ENCODE assay signal across 1 cellular context in the genomic region with DNA sequence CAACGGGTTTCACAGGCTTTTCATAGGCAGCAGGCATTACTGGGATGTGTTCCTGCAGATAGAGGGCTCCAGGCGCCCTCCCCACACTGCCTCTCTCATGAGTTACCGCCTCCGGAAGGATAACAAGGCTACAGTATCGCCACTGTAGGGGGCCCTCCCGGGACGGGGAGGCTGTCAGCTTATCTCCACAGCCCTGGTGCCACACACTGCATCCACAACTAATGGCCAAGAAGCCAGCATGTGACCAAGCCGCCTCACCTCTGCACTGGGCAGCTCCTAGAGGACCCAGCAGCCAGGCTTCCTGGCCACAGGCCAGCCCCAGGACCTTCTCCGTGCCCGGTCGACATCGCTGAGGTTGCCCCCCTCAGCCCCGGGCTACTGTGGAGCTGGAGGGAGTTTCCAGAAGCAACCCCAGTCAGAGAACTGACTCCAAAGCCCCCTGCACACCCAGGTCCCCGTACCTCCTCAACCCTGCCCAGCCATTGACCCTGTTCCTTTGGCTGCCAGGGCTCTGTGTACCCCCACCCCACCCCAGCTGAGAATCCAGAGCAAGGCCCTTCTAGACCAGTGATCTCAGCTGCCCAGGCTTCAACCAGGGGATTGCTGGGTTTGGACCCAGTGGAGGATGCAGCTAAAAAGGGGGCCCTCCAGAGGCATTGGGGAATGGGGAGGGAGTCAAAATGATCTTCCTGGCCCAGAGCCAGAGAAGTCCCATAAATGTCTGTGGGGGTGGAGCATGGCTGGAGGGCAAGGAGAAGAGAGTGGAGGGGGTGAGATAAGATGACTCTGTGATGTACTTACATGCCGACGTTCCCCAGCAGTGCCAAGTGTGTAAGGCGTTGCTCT.
TF ChIP-seq lines count a peak whose summit lies in the region.

No MANE protein-coding gene starts in this region.

TF ChIP-seq in K562, 482 proteins besides CTCF, POLR2A, EP300 and RAD21 (continued from another document and continues in another):
- TF ChIP-seq KDM5B (IDR thresholded peaks at IDR 0.05; ENCODE audit: insufficient replicate concordance, low read depth, low read length) (peak; percentile 38), BRD4 (IDR thresholded peaks at IDR 0.05) (no peak; the same call in 1 of the 2 replicates), SMAD3 (CRISPR knock-in tag; conservative IDR thresholded peaks at IDR 0.05) (0 out of 2 replicates have a peak, but pooled peaks have one; percentile 23), SRSF1 (IDR thresholded peaks at IDR 0.05; ENCODE audit: low read depth, low read length) (no peak), HNRNPH1 (optimal IDR thresholded peaks at IDR 0.05; ENCODE audit: low read depth, low read length) (no peak), ZFPM2 (CRISPR knock-in tag; IDR thresholded peaks at IDR 0.05) (0 out of 2 replicates have a peak, but pooled peaks have one; percentile 58), ZNF354B (CRISPR knock-in tag; IDR thresholded peaks at IDR 0.05) (no peak), POLR3A (IDR thresholded peaks at IDR 0.05; ENCODE audit: borderline replicate concordance, extremely low read depth, insufficient read depth, insufficient read length) (no peak), ZNF347 (CRISPR knock-in tag; IDR thresholded peaks at IDR 0.05; ENCODE audit: low read depth) (no peak), FOXK1 (CRISPR knock-in tag; IDR thresholded peaks at IDR 0.05; ENCODE audit: borderline replicate concordance) (no peak), ZNF507 (tag; conservative IDR thresholded peaks at IDR 0.05) (no peak), ZNF707 (CRISPR knock-in tag; conservative IDR thresholded peaks at IDR 0.05) (no peak), NUFIP1 (IDR thresholded peaks at IDR 0.05; ENCODE audit: partially characterized antibody) (peak; percentile 68), STAT5B (CRISPR knock-in tag; IDR thresholded peaks at IDR 0.05) (no peak), POLR2H (tag; IDR thresholded peaks at IDR 0.05; ENCODE audit: low read depth) (no peak), RBM34 (IDR thresholded peaks at IDR 0.05; ENCODE audit: borderline replicate concordance, insufficient read depth, low read length) (no peak), ETV6 (IDR thresholded peaks at IDR 0.05; ENCODE audit: borderline replicate concordance in 1 of 2, low read depth in 2 of 2, low read length in 1 of 2) (no peak), ETV6 (CRISPR knock-in tag; IDR thresholded peaks at IDR 0.05; ENCODE audit: borderline replicate concordance) (no peak), ZNF140 (CRISPR knock-in tag; IDR thresholded peaks at IDR 0.05) (no peak), HMG20B (CRISPR knock-in tag; IDR thresholded peaks at IDR 0.05) (no peak), TRIM28 (IDR thresholded peaks at IDR 0.05) (peak; percentile 88), MCM5 (IDR thresholded peaks at IDR 0.05; ENCODE audit: low read depth) (no peak), ZNF146 (CRISPR knock-in tag; IDR thresholded peaks at IDR 0.05; ENCODE audit: unreplicated experiment) (no peak), KDM4B (IDR thresholded peaks at IDR 0.05; ENCODE audit: borderline replicate concordance in 2 of 2, low read depth in 1 of 2) (0 out of 4 replicates have a peak, but pooled peaks of 1 of the 2 experiments have one; percentile 24), RUNX1 (IDR thresholded peaks at IDR 0.05; ENCODE audit: low read depth) (0 out of 2 replicates have a peak, but pooled peaks have one; percentile 31), FUS (optimal IDR thresholded peaks at IDR 0.05; ENCODE audit: low read depth, low read length) (no peak), ZNF668 (CRISPR knock-in tag; IDR thresholded peaks at IDR 0.05) (peak; percentile 79; the same call in 1 of the 2 replicates), ZNF41 (CRISPR knock-in tag; conservative IDR thresholded peaks at IDR 0.05) (no peak; the same call in 1 of the 2 replicates), NCOA1 (IDR thresholded peaks at IDR 0.05; ENCODE audit: low read depth) (peak; percentile 79; the same call in 1 of the 2 replicates), SRSF3 (IDR thresholded peaks at IDR 0.05; ENCODE audit: insufficient read depth, low read length) (no peak; the same call in 1 of the 2 replicates), NFE2 (IDR thresholded peaks at IDR 0.05; ENCODE audit: low read depth) (0 out of 2 replicates have a peak, but pooled peaks have one; percentile 3), MYC (IDR thresholded peaks at IDR 0.05; ENCODE audit: low read depth, low read length) (peak; percentile 82), MYC (CRISPR knock-in tag; IDR thresholded peaks at IDR 0.05; ENCODE audit: borderline replicate concordance, low read depth) (peak; percentile 51; the same call in 1 of the 2 replicates)
- TF ChIP-seq, protein P1, sequence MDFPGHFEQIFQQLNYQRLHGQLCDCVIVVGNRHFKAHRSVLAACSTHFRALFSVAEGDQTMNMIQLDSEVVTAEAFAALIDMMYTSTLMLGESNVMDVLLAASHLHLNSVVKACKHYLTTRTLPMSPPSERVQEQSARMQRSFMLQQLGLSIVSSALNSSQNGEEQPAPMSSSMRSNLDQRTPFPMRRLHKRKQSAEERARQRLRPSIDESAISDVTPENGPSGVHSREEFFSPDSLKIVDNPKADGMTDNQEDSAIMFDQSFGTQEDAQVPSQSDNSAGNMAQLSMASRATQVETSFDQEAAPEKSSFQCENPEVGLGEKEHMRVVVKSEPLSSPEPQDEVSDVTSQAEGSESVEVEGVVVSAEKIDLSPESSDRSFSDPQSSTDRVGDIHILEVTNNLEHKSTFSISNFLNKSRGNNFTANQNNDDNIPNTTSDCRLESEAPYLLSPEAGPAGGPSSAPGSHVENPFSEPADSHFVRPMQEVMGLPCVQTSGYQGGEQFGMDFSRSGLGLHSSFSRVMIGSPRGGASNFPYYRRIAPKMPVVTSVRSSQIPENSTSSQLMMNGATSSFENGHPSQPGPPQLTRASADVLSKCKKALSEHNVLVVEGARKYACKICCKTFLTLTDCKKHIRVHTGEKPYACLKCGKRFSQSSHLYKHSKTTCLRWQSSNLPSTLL (IDR thresholded peaks at IDR 0.05): no peak
- TF ChIP-seq, protein P2, sequence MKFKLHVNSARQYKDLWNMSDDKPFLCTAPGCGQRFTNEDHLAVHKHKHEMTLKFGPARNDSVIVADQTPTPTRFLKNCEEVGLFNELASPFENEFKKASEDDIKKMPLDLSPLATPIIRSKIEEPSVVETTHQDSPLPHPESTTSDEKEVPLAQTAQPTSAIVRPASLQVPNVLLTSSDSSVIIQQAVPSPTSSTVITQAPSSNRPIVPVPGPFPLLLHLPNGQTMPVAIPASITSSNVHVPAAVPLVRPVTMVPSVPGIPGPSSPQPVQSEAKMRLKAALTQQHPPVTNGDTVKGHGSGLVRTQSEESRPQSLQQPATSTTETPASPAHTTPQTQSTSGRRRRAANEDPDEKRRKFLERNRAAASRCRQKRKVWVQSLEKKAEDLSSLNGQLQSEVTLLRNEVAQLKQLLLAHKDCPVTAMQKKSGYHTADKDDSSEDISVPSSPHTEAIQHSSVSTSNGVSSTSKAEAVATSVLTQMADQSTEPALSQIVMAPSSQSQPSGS (CRISPR knock-in tag; IDR thresholded peaks at IDR 0.05): no peak
- TF ChIP-seq, protein P3, sequence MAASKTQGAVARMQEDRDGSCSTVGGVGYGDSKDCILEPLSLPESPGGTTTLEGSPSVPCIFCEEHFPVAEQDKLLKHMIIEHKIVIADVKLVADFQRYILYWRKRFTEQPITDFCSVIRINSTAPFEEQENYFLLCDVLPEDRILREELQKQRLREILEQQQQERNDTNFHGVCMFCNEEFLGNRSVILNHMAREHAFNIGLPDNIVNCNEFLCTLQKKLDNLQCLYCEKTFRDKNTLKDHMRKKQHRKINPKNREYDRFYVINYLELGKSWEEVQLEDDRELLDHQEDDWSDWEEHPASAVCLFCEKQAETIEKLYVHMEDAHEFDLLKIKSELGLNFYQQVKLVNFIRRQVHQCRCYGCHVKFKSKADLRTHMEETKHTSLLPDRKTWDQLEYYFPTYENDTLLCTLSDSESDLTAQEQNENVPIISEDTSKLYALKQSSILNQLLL (CRISPR knock-in tag; IDR thresholded peaks at IDR 0.05; ENCODE audit: borderline replicate concordance): no peak
- TF ChIP-seq, protein P4, sequence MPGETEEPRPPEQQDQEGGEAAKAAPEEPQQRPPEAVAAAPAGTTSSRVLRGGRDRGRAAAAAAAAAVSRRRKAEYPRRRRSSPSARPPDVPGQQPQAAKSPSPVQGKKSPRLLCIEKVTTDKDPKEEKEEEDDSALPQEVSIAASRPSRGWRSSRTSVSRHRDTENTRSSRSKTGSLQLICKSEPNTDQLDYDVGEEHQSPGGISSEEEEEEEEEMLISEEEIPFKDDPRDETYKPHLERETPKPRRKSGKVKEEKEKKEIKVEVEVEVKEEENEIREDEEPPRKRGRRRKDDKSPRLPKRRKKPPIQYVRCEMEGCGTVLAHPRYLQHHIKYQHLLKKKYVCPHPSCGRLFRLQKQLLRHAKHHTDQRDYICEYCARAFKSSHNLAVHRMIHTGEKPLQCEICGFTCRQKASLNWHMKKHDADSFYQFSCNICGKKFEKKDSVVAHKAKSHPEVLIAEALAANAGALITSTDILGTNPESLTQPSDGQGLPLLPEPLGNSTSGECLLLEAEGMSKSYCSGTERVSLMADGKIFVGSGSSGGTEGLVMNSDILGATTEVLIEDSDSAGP (CRISPR knock-in tag; IDR thresholded peaks at IDR 0.05): no peak
- TF ChIP-seq, protein P5, sequence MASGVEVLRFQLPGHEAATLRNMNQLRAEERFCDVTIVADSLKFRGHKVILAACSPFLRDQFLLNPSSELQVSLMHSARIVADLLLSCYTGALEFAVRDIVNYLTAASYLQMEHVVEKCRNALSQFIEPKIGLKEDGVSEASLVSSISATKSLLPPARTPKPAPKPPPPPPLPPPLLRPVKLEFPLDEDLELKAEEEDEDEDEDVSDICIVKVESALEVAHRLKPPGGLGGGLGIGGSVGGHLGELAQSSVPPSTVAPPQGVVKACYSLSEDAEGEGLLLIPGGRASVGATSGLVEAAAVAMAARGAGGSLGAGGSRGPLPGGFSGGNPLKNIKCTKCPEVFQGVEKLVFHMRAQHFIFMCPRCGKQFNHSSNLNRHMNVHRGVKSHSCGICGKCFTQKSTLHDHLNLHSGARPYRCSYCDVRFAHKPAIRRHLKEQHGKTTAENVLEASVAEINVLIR (CRISPR knock-in tag; IDR thresholded peaks at IDR 0.05): no peak
- TF ChIP-seq, protein P6, sequence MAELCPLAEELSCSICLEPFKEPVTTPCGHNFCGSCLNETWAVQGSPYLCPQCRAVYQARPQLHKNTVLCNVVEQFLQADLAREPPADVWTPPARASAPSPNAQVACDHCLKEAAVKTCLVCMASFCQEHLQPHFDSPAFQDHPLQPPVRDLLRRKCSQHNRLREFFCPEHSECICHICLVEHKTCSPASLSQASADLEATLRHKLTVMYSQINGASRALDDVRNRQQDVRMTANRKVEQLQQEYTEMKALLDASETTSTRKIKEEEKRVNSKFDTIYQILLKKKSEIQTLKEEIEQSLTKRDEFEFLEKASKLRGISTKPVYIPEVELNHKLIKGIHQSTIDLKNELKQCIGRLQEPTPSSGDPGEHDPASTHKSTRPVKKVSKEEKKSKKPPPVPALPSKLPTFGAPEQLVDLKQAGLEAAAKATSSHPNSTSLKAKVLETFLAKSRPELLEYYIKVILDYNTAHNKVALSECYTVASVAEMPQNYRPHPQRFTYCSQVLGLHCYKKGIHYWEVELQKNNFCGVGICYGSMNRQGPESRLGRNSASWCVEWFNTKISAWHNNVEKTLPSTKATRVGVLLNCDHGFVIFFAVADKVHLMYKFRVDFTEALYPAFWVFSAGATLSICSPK (IDR thresholded peaks at IDR 0.05; ENCODE audit: borderline replicate concordance): no peak
- TF ChIP-seq, protein P7, sequence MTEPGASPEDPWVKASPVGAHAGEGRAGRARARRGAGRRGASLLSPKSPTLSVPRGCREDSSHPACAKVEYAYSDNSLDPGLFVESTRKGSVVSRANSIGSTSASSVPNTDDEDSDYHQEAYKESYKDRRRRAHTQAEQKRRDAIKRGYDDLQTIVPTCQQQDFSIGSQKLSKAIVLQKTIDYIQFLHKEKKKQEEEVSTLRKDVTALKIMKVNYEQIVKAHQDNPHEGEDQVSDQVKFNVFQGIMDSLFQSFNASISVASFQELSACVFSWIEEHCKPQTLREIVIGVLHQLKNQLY (CRISPR knock-in tag; conservative IDR thresholded peaks at IDR 0.05): no peak
- TF ChIP-seq, protein P8, sequence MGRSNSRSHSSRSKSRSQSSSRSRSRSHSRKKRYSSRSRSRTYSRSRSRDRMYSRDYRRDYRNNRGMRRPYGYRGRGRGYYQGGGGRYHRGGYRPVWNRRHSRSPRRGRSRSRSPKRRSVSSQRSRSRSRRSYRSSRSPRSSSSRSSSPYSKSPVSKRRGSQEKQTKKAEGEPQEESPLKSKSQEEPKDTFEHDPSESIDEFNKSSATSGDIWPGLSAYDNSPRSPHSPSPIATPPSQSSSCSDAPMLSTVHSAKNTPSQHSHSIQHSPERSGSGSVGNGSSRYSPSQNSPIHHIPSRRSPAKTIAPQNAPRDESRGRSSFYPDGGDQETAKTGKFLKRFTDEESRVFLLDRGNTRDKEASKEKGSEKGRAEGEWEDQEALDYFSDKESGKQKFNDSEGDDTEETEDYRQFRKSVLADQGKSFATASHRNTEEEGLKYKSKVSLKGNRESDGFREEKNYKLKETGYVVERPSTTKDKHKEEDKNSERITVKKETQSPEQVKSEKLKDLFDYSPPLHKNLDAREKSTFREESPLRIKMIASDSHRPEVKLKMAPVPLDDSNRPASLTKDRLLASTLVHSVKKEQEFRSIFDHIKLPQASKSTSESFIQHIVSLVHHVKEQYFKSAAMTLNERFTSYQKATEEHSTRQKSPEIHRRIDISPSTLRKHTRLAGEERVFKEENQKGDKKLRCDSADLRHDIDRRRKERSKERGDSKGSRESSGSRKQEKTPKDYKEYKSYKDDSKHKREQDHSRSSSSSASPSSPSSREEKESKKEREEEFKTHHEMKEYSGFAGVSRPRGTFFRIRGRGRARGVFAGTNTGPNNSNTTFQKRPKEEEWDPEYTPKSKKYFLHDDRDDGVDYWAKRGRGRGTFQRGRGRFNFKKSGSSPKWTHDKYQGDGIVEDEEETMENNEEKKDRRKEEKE (IDR thresholded peaks at IDR 0.05; ENCODE audit: borderline replicate concordance in 1 of 2, control insufficient read depth in 1 of 2, low read depth in 2 of 2, low read length in 1 of 2): peak in 1 of 2 experiments; percentile 85; a peak in 1 of 4 replicates
- TF ChIP-seq, protein P9, sequence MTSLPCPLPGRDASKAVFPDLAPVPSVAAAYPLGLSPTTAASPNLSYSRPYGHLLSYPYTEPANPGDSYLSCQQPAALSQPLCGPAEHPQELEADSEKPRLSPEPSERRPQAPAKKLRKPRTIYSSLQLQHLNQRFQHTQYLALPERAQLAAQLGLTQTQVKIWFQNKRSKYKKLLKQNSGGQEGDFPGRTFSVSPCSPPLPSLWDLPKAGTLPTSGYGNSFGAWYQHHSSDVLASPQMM (CRISPR knock-in tag; IDR thresholded peaks at IDR 0.05): no peak
- TF ChIP-seq, protein P10, sequence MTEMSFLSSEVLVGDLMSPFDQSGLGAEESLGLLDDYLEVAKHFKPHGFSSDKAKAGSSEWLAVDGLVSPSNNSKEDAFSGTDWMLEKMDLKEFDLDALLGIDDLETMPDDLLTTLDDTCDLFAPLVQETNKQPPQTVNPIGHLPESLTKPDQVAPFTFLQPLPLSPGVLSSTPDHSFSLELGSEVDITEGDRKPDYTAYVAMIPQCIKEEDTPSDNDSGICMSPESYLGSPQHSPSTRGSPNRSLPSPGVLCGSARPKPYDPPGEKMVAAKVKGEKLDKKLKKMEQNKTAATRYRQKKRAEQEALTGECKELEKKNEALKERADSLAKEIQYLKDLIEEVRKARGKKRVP (CRISPR knock-in tag; IDR thresholded peaks at IDR 0.05): peak; percentile 36; the same call in 1 of the 2 replicates
- TF ChIP-seq, protein P11, sequence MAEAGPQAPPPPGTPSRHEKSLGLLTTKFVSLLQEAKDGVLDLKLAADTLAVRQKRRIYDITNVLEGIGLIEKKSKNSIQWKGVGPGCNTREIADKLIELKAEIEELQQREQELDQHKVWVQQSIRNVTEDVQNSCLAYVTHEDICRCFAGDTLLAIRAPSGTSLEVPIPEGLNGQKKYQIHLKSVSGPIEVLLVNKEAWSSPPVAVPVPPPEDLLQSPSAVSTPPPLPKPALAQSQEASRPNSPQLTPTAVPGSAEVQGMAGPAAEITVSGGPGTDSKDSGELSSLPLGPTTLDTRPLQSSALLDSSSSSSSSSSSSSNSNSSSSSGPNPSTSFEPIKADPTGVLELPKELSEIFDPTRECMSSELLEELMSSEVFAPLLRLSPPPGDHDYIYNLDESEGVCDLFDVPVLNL (CRISPR knock-in tag; IDR thresholded peaks at IDR 0.05; ENCODE audit: low read depth): no peak
